Comparison of ENCODE assay signal across 8 cellular contexts in the genomic region with DNA sequence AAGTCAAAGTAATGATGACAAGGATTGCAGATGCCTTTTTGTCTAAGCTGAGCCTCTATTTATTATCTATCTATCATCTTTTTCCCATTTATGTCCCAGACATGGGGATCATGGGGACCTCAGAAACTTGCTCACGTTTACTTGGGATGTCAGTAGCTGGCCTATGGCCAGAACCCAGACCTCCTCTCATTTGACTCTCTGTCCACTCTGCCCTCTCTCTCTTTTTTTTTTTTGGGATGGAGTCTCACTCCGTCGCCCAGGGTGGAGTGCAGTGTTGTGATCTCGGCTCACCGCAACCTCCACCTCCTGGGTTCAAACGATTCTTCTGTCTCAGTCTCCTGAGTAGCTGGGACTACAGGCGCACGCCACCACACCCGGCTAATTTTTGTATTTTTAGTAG. TPM values are rescaled to one million over a fixed set of nuclear protein-coding genes. Genes with fewer than 3 reads are reported as not detected.
A peak's percentile ranks its signal among the peaks of the same experiment; 100 is the strongest.
DNase-seq lines count a peak whose midpoint lies in the region; ATAC-seq and TF ChIP-seq lines count a peak whose summit lies in the region.

No MANE protein-coding gene starts in this region.

- no peak overlapping the region for H2AK5ac ChIP-seq in H9 (ENCODE audit: insufficient read length, low read length)

- H3K4me1 Mint-ChIP-seq in H9, result peaks cover 67 to 74% of the 10 kb centered on the region in 2 experiments
- peaks cover 33% of the 10 kb centered on the region for H3K4me1 Mint-ChIP-seq in activated naive CD8-positive, alpha-beta T cell treated with anti-CD3 and anti-CD28 coated beads for 36 hours

- H3K4me3 Mint-ChIP-seq in H9, result peak overlapping the region in 1 of 2 experiments; percentile 54; a peak in 1 of 5 replicates
- peak overlapping the region; percentile 29 for H3K4me3 Mint-ChIP-seq in activated naive CD8-positive, alpha-beta T cell treated with anti-CD3 and anti-CD28 coated beads for 36 hours

- H4K20me1 ChIP-seq in H9 (ENCODE audit: control insufficient read depth, insufficient read depth, insufficient read length) (no peaks in the 10 kb centered on the region), hepatocyte (ENCODE audit: insufficient read depth, poor library complexity, severe bottlenecking) (peaks cover 6% of the 10 kb centered on the region)

- no peaks in the 10 kb centered on the region for H3K36me3 ChIP-seq in hepatocyte (replicated peaks; ENCODE audit: insufficient read depth, low read depth)
- peaks cover 12% of the 10 kb centered on the region for H3K36me3 ChIP-seq in skeletal muscle satellite cell (ENCODE audit: insufficient read depth, low read length)

- H2AFZ ChIP-seq in H9 (ENCODE audit: low read length) (no peak overlapping the region), hepatocyte (no peak overlapping the region)

- H3K9ac ChIP-seq in H9 (ENCODE audit: extremely low read depth, insufficient read length, low read length) (no peak overlapping the region), skeletal muscle satellite cell (ENCODE audit: low read depth, low read length) (peak overlapping the region; percentile 84)

- H3K36me3 Mint-ChIP-seq in H9 (ENCODE audit: insufficient read depth in 1 of 3, low read depth in 3 of 3), result peaks cover 2 to 8% (median 5%) of the 10 kb centered on the region in 3 experiments; a peak in 3 of 7 replicates
- peaks cover 8% of the 10 kb centered on the region for H3K36me3 Mint-ChIP-seq in activated naive CD8-positive, alpha-beta T cell treated with anti-CD3 and anti-CD28 coated beads for 36 hours

- no peak overlapping the region for H2BK5ac ChIP-seq in H9 (ENCODE audit: insufficient read length, low read length)

- H3K4ac ChIP-seq in H9 (ENCODE audit: low read depth, low read length), result no peak overlapping the region

- H2BK15ac ChIP-seq in H9 (ENCODE audit: low read depth, low read length), result no peak overlapping the region

- H4K5ac ChIP-seq in H9 (ENCODE audit: insufficient read length, low read depth, low read length), result no peak overlapping the region

- TF ChIP-seq CTCF in H9 (conservative IDR thresholded peaks at IDR 0.05) (no peak), hepatocyte (IDR thresholded peaks at IDR 0.05; ENCODE audit: poor library complexity) (no peak)

- no peak overlapping the region for H3T11ph ChIP-seq in H9 (ENCODE audit: low read length)

- no peaks in the 10 kb centered on the region for H3K79me1 ChIP-seq in H9 (ENCODE audit: insufficient read depth, low read depth, low read length, poor library complexity, severe bottlenecking)

- no peak overlapping the region for H4K91ac ChIP-seq in H9 (ENCODE audit: insufficient read length, low read depth, low read length)

- peaks cover 0 to 2% of the 10 kb centered on the region in 2 experiments; a peak in 1 of 5 replicates for H3K9me3 Mint-ChIP-seq in H9
- no peaks in the 10 kb centered on the region for H3K9me3 Mint-ChIP-seq in activated naive CD8-positive, alpha-beta T cell treated with anti-CD3 and anti-CD28 coated beads for 36 hours

- DNase-seq in H9 (no peak), hepatocyte (ENCODE audit: low spot score) (no peak)
- DNase-seq in activated naive CD8-positive, alpha-beta T cell treated with anti-CD3 and anti-CD28 coated beads for 36 hours, result no peak

- ATAC-seq in HG03280 (IDR thresholded peaks at IDR 0.05; ENCODE audit: unreplicated experiment), result no peak
- ATAC-seq in HG02870 (IDR thresholded peaks at IDR 0.05; ENCODE audit: unreplicated experiment), result no peak
- ATAC-seq in GM19328 (IDR thresholded peaks at IDR 0.05; ENCODE audit: unreplicated experiment), result no peak
- ATAC-seq in HG02852 (IDR thresholded peaks at IDR 0.05; ENCODE audit: unreplicated experiment), result no peak

- WGBS in H9 (ENCODE audit: extremely low coverage, insufficient read length, low lambda C conversion rate), result no CpG with 5 or more reads among the region's 9 CpGs
- WGBS in hepatocyte (ENCODE audit: low lambda C conversion rate, missing lambda C conversion rate), result 68% methylated on average over 9 of the region's 9 CpGs

- H3K27ac Mint-ChIP-seq in H9, result peak overlapping the region; percentile 14 to 100 (median 91); a peak in 4 of 7 replicates
- no peak overlapping the region for H3K27ac Mint-ChIP-seq in activated naive CD8-positive, alpha-beta T cell treated with anti-CD3 and anti-CD28 coated beads for 36 hours

- H3K23ac ChIP-seq in H9 (ENCODE audit: insufficient read length, low read depth, low read length), result no peak overlapping the region

- peaks cover 17% of the 10 kb centered on the region for H3K23me2 ChIP-seq in H9 (ENCODE audit: insufficient read length, low read depth, low read length, poor library complexity, severe bottlenecking)

- H3K4me3 ChIP-seq in hepatocyte (no peak overlapping the region), skeletal muscle satellite cell (ENCODE audit: low read length) (no peak overlapping the region)

- H3K27ac ChIP-seq in H9 (ENCODE audit: insufficient read length, low read depth, low read length) (no peak overlapping the region), hepatocyte (peak overlapping the region; percentile 81)

- H3K9me2 ChIP-seq in hepatocyte (replicated peaks; ENCODE audit: insufficient read depth), result no peaks in the 10 kb centered on the region

- H3K4me1 ChIP-seq in H9 (ENCODE audit: insufficient read depth, low read length) (peaks cover 12% of the 10 kb centered on the region; the same call in 1 of the 2 replicates), hepatocyte (ENCODE audit: insufficient read depth) (peaks cover 43% of the 10 kb centered on the region), skeletal muscle satellite cell (ENCODE audit: control insufficient read depth, insufficient read depth, low read length) (peaks cover 50% of the 10 kb centered on the region)

- H3K9me3 ChIP-seq in H9 (ENCODE audit: control insufficient read depth, low read depth, low read length) (no peaks in the 10 kb centered on the region), hepatocyte (ENCODE audit: low read depth) (no peaks in the 10 kb centered on the region), skeletal muscle satellite cell (replicated peaks; ENCODE audit: low read length) (no peaks in the 10 kb centered on the region)

- no peak overlapping the region for H2BK120ac ChIP-seq in H9 (ENCODE audit: low read depth, low read length, poor library complexity, severe bottlenecking)

- H3K4me2 ChIP-seq in H9 (ENCODE audit: insufficient read depth, insufficient read length, low read length) (no peak overlapping the region), hepatocyte (peak overlapping the region; percentile 50), skeletal muscle satellite cell (ENCODE audit: low read length) (peak overlapping the region; percentile 57)

- H3K27me3 ChIP-seq in H9 (ENCODE audit: insufficient read depth, low read length) (no peaks in the 10 kb centered on the region), hepatocyte (no peaks in the 10 kb centered on the region), skeletal muscle satellite cell (ENCODE audit: control insufficient read depth, insufficient read depth, low read length) (no peaks in the 10 kb centered on the region)

- H3K27me3 Mint-ChIP-seq in H9 (ENCODE audit: low read depth), result peaks cover 11% of the 10 kb centered on the region
- peaks cover 8% of the 10 kb centered on the region for H3K27me3 Mint-ChIP-seq in activated naive CD8-positive, alpha-beta T cell treated with anti-CD3 and anti-CD28 coated beads for 36 hours

- no peak overlapping the region for H2BK20ac ChIP-seq in H9 (ENCODE audit: low read depth, low read length, poor library complexity, severe bottlenecking)

- no peak overlapping the region for H4K8ac ChIP-seq in H9 (replicated peaks; ENCODE audit: insufficient read length, low read depth, low read length)

- H3K79me2 ChIP-seq in H9 (ENCODE audit: insufficient read depth, low read length) (peaks cover 7% of the 10 kb centered on the region; the same call in 1 of the 2 replicates), hepatocyte (peaks cover 12% of the 10 kb centered on the region)

- no peak overlapping the region for H3K56ac ChIP-seq in H9 (ENCODE audit: insufficient read length, low read depth, low read length)

- no peak overlapping the region for H3K18ac ChIP-seq in H9 (ENCODE audit: insufficient read length, low read depth, low read length)

- no peak overlapping the region for H2BK12ac ChIP-seq in H9 (ENCODE audit: insufficient read length, low read depth, low read length)

- no peak overlapping the region for H3K14ac ChIP-seq in H9 (ENCODE audit: insufficient read depth, low read length)

RNA-seq across cellular contexts. Expression of a gene that starts 3.7 kb away (rescaled TPM):
- 113 and 119 TPM in 2 replicates for total RNA-seq in H9 (2021)
- 10 to 100 TPM; 59.1 to 59.5 TPM for total RNA-seq in activated naive CD8-positive, alpha-beta T cell treated with anti-CD3 and anti-CD28 coated beads for 36 hours
- 155 and 186 TPM in 2 replicates for total RNA-seq in hepatocyte
- polyA plus RNA-seq in hepatocyte, result 314 and 336 TPM in 2 replicates
- 81.5 and 145 TPM in 2 replicates for total RNA-seq in skeletal muscle satellite cell (2012; rRNA removed)

RNA-seq across cellular contexts. Expression of a gene that starts 32.0 kb away (rescaled TPM):
- total RNA-seq in H9 (2021), result 5.1 TPM in 2 replicates
- total RNA-seq in activated naive CD8-positive, alpha-beta T cell treated with anti-CD3 and anti-CD28 coated beads for 36 hours, result 10 to 100 TPM; 36.1 to 37.5 TPM
- 0.76 and 1.2 TPM in 2 replicates for total RNA-seq in hepatocyte
- 0.21 and 0.85 TPM in 2 replicates for polyA plus RNA-seq in hepatocyte
- 1.5 TPM in 2 replicates for total RNA-seq in skeletal muscle satellite cell (2012; rRNA removed)
